8 cellular contexts compared by ENCODE assay signal in genomic region chr2:99180755-99181647, GRCh38. TPM values are rescaled to one million over a fixed set of nuclear protein-coding genes. Genes with fewer than 3 reads are reported as not detected.
DNase-seq lines count a peak whose midpoint lies in the region; ATAC-seq and TF ChIP-seq lines count a peak whose summit lies in the region.

Gene MITD1 (minus strand): TSS chr2:99181058. CDS start chr2:99180981, 77 bp downstream.
Gene MRPL30 (plus strand): TSS chr2:99181184. CDS start chr2:99186204, 5,020 bp downstream.

- H3K4me3 ChIP-seq in left lung, result peak within 1 kb of the TSS; percentile 79 to 87

- peak; percentile 96 for ATAC-seq in GM19395 (IDR thresholded peaks at IDR 0.05; ENCODE audit: unreplicated experiment)
- ATAC-seq in HG03565 (IDR thresholded peaks at IDR 0.05; ENCODE audit: unreplicated experiment), result peak; percentile 89
- peak; percentile 97 for ATAC-seq in left lung

- intact Hi-C loops in left lung (cut with DNase I), result loop anchor here in 1 of 2 donors (10.0 kb wide), 1 partner anchor 154 kb away; the partner anchor contains the start of genes EIF5B and TXNDC9

- DNase-seq in NCI-H774 (lab: John Stamatoyannopoulos, UW) (peak; percentile 94), dermis blood vessel endothelial cell (peak; percentile 98), left lung (peak; percentile 93 to 94)
- DNase-seq in activated CD4-positive, alpha-beta T cell treated with anti-CD3 and anti-CD28 coated beads, Interleukin-2, amount 50 U/mL, for 4 hours, result peak; percentile 86
- peak; percentile 82 to 83 for DNase-seq in stimulated activated CD4-positive, alpha-beta T cell treated with anti-CD3 and anti-CD28 coated beads, Interleukin-2, amount 100 ng/mL, for 48 hours

- no peaks in the 10 kb centered on the region for H3K36me3 ChIP-seq in left lung

- no peaks in the 10 kb centered on the region for H3K27me3 ChIP-seq in left lung

- H3K9me3 ChIP-seq in left lung, result no peaks in the 10 kb centered on the region

- no peak for TF ChIP-seq CTCF in C4-2B (conservative IDR thresholded peaks at IDR 0.05)
- no peak for TF ChIP-seq CTCF in left lung (IDR thresholded peaks at IDR 0.05)

- H3K27ac ChIP-seq in C4-2B (peak within 1 kb of the TSS; percentile 77), left lung (peak within 1 kb of the TSS; percentile 78 to 88)

- H3K4me1 ChIP-seq in left lung, result peaks cover 23 to 51% of the 10 kb centered on the region in 2 donors

RNA-seq across cellular contexts. Expression of gene MITD1, which starts in this region (rescaled TPM):
- total RNA-seq in dermis blood vessel endothelial cell, result 24.9 and 27.7 TPM in 2 replicates
- total RNA-seq in left lung, result 10 to 100 TPM; 20.1 to 24.5 TPM

RNA-seq across cellular contexts. Expression of gene MRPL30, which starts in this region (rescaled TPM):
- 34.5 and 57.7 TPM in 2 replicates for total RNA-seq in dermis blood vessel endothelial cell
- 10 to 100 TPM; 19.7 to 21.2 TPM for total RNA-seq in left lung

Comparison
In these comparisons a context has a peak if more than half of its experiments do, and no peak if none do; other contexts are left out.
1. Peak in every context shown above with its lines: DNase-seq, ATAC-seq, H3K4me3 ChIP-seq and H3K27ac ChIP-seq.